In genomic region chr11:122201126-122201525, GRCh38 we compare ENCODE assay signal across 18 cellular contexts.
DNase-seq lines count a peak whose midpoint lies in the region; ATAC-seq and TF ChIP-seq lines count a peak whose summit lies in the region.
"Had no signal": no experiment of that assay in that cellular context is flagged by ENCODE, and none has a peak within 500 bp of the region (broad histone marks: within the 10 kb centered on the region; RNA-seq: fewer than 3 reads in every experiment).

No MANE protein-coding gene starts in this region.

- peak overlapping the region in 3 of 4 donors; percentile 71 to 93 (median 87) for H3K27ac ChIP-seq in tibial nerve
- no peak overlapping the region for H3K27ac ChIP-seq in uterus

- no peaks in the 10 kb centered on the region for H3K27me3 Mint-ChIP-seq in chondrocyte (ENCODE audit: low read depth)

- H3K4me1 Mint-ChIP-seq in chondrocyte (ENCODE audit: low read depth) = peaks cover 81% of the 10 kb centered on the region
- H3K4me1 Mint-ChIP-seq: CD4-positive, alpha-beta memory T cell; T-cell had no signal

- no peak for TF ChIP-seq POLR2A in tibial nerve (IDR thresholded peaks at IDR 0.05)
- no peak for TF ChIP-seq POLR2A in uterus (IDR thresholded peaks at IDR 0.05)

- no peaks in the 10 kb centered on the region for H3K9me3 ChIP-seq in tibial nerve
- H3K9me3 ChIP-seq in uterus = no peaks in the 10 kb centered on the region
- H3K9me3 ChIP-seq: esophagus squamous epithelium had no signal

- intact Hi-C loops in uterus (cut with DNase I; ENCODE audit: low total_unique reads) = loop anchor here (10.0 kb wide), 3 partner anchors 46 to 546 kb away; no protein-coding TSS in a partner anchor

- WGBS in tibial nerve, 2 donors = 65 to 68% methylated on average over 4 of the region's 4 CpGs

- H3K4me1 ChIP-seq in tibial nerve (peaks cover 0 to 94% (median 18%) of the 10 kb centered on the region in 4 donors), uterus (peaks cover 0 to 4% of the 10 kb centered on the region in 2 donors)

- H3K27ac Mint-ChIP-seq in chondrocyte (ENCODE audit: unreplicated experiment) = no peak overlapping the region
- H3K27ac Mint-ChIP-seq: activated CD8-positive, alpha-beta T cell treated with anti-CD3 and anti-CD28 coated beads, Interleukin-2, amount 10 ng/mL, durations not matched to agents 7 days and 5 days; activated T-helper 2 cell treated with anti-CD3 and anti-CD28 coated beads, Interferon-gamma antibody, Interleukin-2, Interleukin-4, amounts not matched to agents 10 μg/mL and 5 μg/mL and 100 μg/mL, durations not matched to agents 14 hours and 24 hours and 36 hours; CD4-positive, alpha-beta memory T cell; dendritic cell treated with granulocyte-macrophage colony-stimulating factor and Interleukin-4, amounts not matched to agents 40 ng/mL and 50 ng/mL, for 4 days; T-cell had no signal

- no peak for TF ChIP-seq EP300 in tibial nerve (IDR thresholded peaks at IDR 0.05)

- peak overlapping the region; percentile 21 for H3K4me3 Mint-ChIP-seq in chondrocyte (ENCODE audit: unreplicated experiment)
- H3K4me3 Mint-ChIP-seq: activated CD8-positive, alpha-beta T cell treated with anti-CD3 and anti-CD28 coated beads, Interleukin-2, amount 10 ng/mL, durations not matched to agents 7 days and 5 days; CD4-positive, alpha-beta memory T cell; dendritic cell treated with granulocyte-macrophage colony-stimulating factor and Interleukin-4, amounts not matched to agents 40 ng/mL and 50 ng/mL, for 4 days; T-cell had no signal

- H3K9me3 Mint-ChIP-seq in chondrocyte (ENCODE audit: low read depth) = no peaks in the 10 kb centered on the region
- H3K9me3 Mint-ChIP-seq: activated T-helper 2 cell treated with anti-CD3 and anti-CD28 coated beads, Interferon-gamma antibody, Interleukin-2, Interleukin-4, amounts not matched to agents 10 μg/mL and 5 μg/mL and 100 μg/mL, durations not matched to agents 14 hours and 24 hours and 36 hours; dendritic cell treated with granulocyte-macrophage colony-stimulating factor and Interleukin-4, amounts not matched to agents 40 ng/mL and 50 ng/mL, for 4 days had no signal

- H3K36me3 ChIP-seq in tibial nerve (no peaks in the 10 kb centered on the region), uterus (no peaks in the 10 kb centered on the region)
- H3K36me3 ChIP-seq: esophagus squamous epithelium had no signal

- DNase-seq in LHCN-M2 (ENCODE audit: low read depth) = peak; percentile 54
- DNase-seq in chondrocyte (ENCODE audit: low spot score) = no peak
- DNase-seq in midbrain (lab: John Stamatoyannopoulos, UW) = peak; percentile 24
- DNase-seq in tibial nerve (ENCODE audit: low spot score in 2 of 2) = no peak
- DNase-seq in uterus = no peak
- DNase-seq in D341Med (ENCODE audit: low spot score) = no peak
- no peak for DNase-seq in DMS79 treated with DMSO at 0.1 percent for 48 hours (lab: John Stamatoyannopoulos, UW)
- DNase-seq: activated CD8-positive, alpha-beta T cell treated with anti-CD3 and anti-CD28 coated beads, Interleukin-2, amount 10 ng/mL, durations not matched to agents 7 days and 5 days; amniotic stem cell; CD4-positive, alpha-beta memory T cell; esophagus squamous epithelium; MM.1S; NCI-H2029 treated with DMSO at 0.1 percent for 48 hours; NCI-H524 treated with DMSO at 0.1 percent for 48 hours; T-cell had no signal

- no peak for ATAC-seq in GM18909 (IDR thresholded peaks at IDR 0.05; ENCODE audit: poor library complexity, unreplicated experiment)
- ATAC-seq: activated CD8-positive, alpha-beta T cell treated with anti-CD3 and anti-CD28 coated beads, Interleukin-2, amount 10 ng/mL, durations not matched to agents 7 days and 5 days; T-cell had no signal

- TF ChIP-seq CTCF in chondrocyte (IDR thresholded peaks at IDR 0.05) (no peak), tibial nerve (IDR thresholded peaks at IDR 0.05) (no peak), uterus (IDR thresholded peaks at IDR 0.05) (no peak)

- H3K4me3 ChIP-seq in tibial nerve (peak overlapping the region in 1 of 4 donors; percentile 52), uterus (peak overlapping the region in 1 of 2 donors; percentile 49)

- H3K36me3 Mint-ChIP-seq in chondrocyte (ENCODE audit: low read depth) = no peaks in the 10 kb centered on the region
- H3K36me3 Mint-ChIP-seq: CD4-positive, alpha-beta memory T cell; T-cell had no signal

- H3K27me3 ChIP-seq in tibial nerve (no peaks in the 10 kb centered on the region), uterus (no peaks in the 10 kb centered on the region)
- H3K27me3 ChIP-seq: esophagus squamous epithelium had no signal

Comparison
In these comparisons a context has a peak if more than half of its experiments do, and no peak if none do; other contexts are left out.
1. DNase-seq: peak in LHCN-M2 (single experiment) and midbrain (single experiment); none in chondrocyte (single experiment), tibial nerve (0 of 2), uterus (0 of 2), D341Med (single experiment) and DMS79 treated with DMSO at 0.1 percent for 48 hours (single experiment).
2. H3K27ac ChIP-seq: peak in tibial nerve (3 of 4); none in uterus (0 of 2).